Comparison of ENCODE assay signal across 8 cellular contexts in the genomic region with DNA sequence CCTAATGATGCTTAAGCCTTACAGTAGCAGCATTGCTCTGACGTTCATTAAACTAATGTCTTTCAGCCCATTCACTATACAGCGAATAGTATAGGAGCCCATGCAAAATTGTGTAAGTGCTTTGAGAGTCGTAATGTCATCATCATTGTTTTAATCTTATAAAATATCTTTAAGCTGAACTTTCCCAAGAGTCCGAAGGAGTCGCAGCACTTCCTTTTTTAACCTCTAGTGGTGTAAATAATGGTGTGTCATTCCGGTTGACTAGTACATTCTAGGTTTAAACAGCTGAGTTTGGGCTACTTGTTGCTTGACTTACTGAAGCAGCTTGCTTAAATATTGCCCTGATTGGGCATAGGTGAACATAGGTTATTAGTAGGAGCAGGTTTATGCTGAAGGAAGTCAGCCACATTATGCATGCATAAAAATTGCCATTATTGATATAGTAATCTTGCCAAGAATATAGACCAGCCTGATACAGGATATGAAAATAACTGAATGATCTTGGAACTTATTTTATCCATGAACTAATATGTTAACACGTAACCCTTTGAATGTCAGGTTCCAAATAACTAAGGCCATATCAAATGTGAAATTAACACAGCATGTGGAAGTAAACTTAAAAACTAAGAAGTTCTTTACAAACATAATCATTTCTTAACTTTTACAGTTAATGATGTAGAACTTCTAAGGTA. TPM values are rescaled to one million over a fixed set of nuclear protein-coding genes. Genes with fewer than 3 reads are reported as not detected.
A peak's percentile ranks its signal among the peaks of the same experiment; 100 is the strongest.
DNase-seq lines count a peak whose midpoint lies in the region; ATAC-seq and TF ChIP-seq lines count a peak whose summit lies in the region.

No MANE protein-coding gene starts in this region.

- H3K27me3 ChIP-seq in WERI-Rb-1 (ENCODE audit: insufficient read depth, low read depth, severe bottlenecking), result no peaks in the 10 kb centered on the region

- H3K4me1 Mint-ChIP-seq in activated naive CD4-positive, alpha-beta T cell treated with anti-CD3 and anti-CD28 coated beads for 36 hours (ENCODE audit: low read depth), result peaks cover 41% of the 10 kb centered on the region

- DNase-seq in activated naive CD4-positive, alpha-beta T cell treated with anti-CD3 and anti-CD28 coated beads for 36 hours, result peak; percentile 26
- DNase-seq in activated naive CD4-positive, alpha-beta T cell treated with anti-CD3 and anti-CD28 coated beads, Interleukin-2, amount 50 U/mL, for 16 hours, result no peak
- peak; percentile 71 for DNase-seq in M059J (ENCODE audit: low read depth)
- DNase-seq in WERI-Rb-1, result no peak
- peak; percentile 77 for DNase-seq in fibroblast of peridontal ligament (ENCODE audit: extremely low read depth)
- peak; percentile 64 for DNase-seq in pons (ENCODE audit: low spot score)
- no peak for DNase-seq in sciatic nerve (ENCODE audit: low spot score)
- no peak for DNase-seq in NCI-H2227 treated with DMSO at 0.1 percent for 48 hours (lab: John Stamatoyannopoulos, UW)

- CTCF ChIA-PET in activated naive CD4-positive, alpha-beta T cell treated with anti-CD3 and anti-CD28 coated beads for 36 hours (lab: Charles Lee), result interaction anchor here (0.5 to 6.9 kb wide), 22 partner anchors 8 to 195 kb away, joined by 3 to 69 read pairs (median 4); partner anchors contain the start of gene RAD52

- H3K27ac Mint-ChIP-seq in activated naive CD4-positive, alpha-beta T cell treated with anti-CD3 and anti-CD28 coated beads for 36 hours, result peak overlapping the region; percentile 79

- no peaks in the 10 kb centered on the region for H3K9me3 ChIP-seq in WERI-Rb-1 (ENCODE audit: severe bottlenecking)

- H3K27ac ChIP-seq in WERI-Rb-1, result no peak overlapping the region

- intact Hi-C loops in activated naive CD4-positive, alpha-beta T cell treated with anti-CD3 and anti-CD28 coated beads for 36 hours (cut with micrococcal nuclease), result loop anchor here (2.0 to 10.0 kb wide), 5 partner anchors 18 to 837 kb away; partner anchors contain the start of genes FBXL14 and KDM5A
- intact Hi-C loops in sciatic nerve (cut with DNase I), result loop anchor here (10.0 kb wide), 1 partner anchor 180 kb away; no protein-coding TSS in a partner anchor

- no peaks in the 10 kb centered on the region for H3K27me3 Mint-ChIP-seq in activated naive CD4-positive, alpha-beta T cell treated with anti-CD3 and anti-CD28 coated beads for 36 hours (ENCODE audit: low read depth)

- no peak overlapping the region for H3K4me3 Mint-ChIP-seq in activated naive CD4-positive, alpha-beta T cell treated with anti-CD3 and anti-CD28 coated beads for 36 hours

- peaks cover 31% of the 10 kb centered on the region for H3K36me3 Mint-ChIP-seq in activated naive CD4-positive, alpha-beta T cell treated with anti-CD3 and anti-CD28 coated beads for 36 hours (ENCODE audit: low read depth)

- peaks cover 33% of the 10 kb centered on the region for H3K36me3 ChIP-seq in WERI-Rb-1

- TF ChIP-seq CTCF in WERI-Rb-1 (IDR thresholded peaks at IDR 0.05; ENCODE audit: low read depth, low read length), result 0 out of 2 replicates have a peak, but pooled peaks have one; percentile 12

- peak overlapping the region; percentile 90 for H3K4me3 ChIP-seq in WERI-Rb-1 (ENCODE audit: low read depth, low read length)

- no peak for ATAC-seq in sciatic nerve

- no peaks in the 10 kb centered on the region for H3K9me3 Mint-ChIP-seq in activated naive CD4-positive, alpha-beta T cell treated with anti-CD3 and anti-CD28 coated beads for 36 hours

RNA-seq across cellular contexts. Expression of gene WNK1, which starts 2.6 kb away (rescaled TPM):
- 100 to 1,000 TPM; 112 to 134 TPM for total RNA-seq in activated naive CD4-positive, alpha-beta T cell treated with anti-CD3 and anti-CD28 coated beads for 36 hours
- total RNA-seq in M059J (2014; rRNA removed; shearing (Covaris generic)), result 40.7 and 50.5 TPM in 2 replicates
- total RNA-seq in sciatic nerve, result 238 TPM

Comparison
In these comparisons a context has a peak if more than half of its experiments do, and no peak if none do; other contexts are left out.
1. DNase-seq: peak in activated naive CD4-positive, alpha-beta T cell treated with anti-CD3 and anti-CD28 coated beads for 36 hours (single experiment), M059J (single experiment), fibroblast of peridontal ligament (single experiment) and pons (single experiment); none in activated naive CD4-positive, alpha-beta T cell treated with anti-CD3 and anti-CD28 coated beads, Interleukin-2, amount 50 U/mL, for 16 hours (single experiment), WERI-Rb-1 (single experiment), sciatic nerve (single experiment) and NCI-H2227 treated with DMSO at 0.1 percent for 48 hours (single experiment).